15 cellular contexts compared by ENCODE assay signal in genomic region chr16:88306860-88307545, GRCh38.
DNase-seq lines count a peak whose midpoint lies in the region; ATAC-seq and TF ChIP-seq lines count a peak whose summit lies in the region.
"Had no signal": no experiment of that assay in that cellular context is flagged by ENCODE, and none has a peak within 500 bp of the region (broad histone marks: within the 10 kb centered on the region; RNA-seq: fewer than 3 reads in every experiment).

No MANE protein-coding gene starts in this region.

- H3K23ac ChIP-seq in trophoblast cell (ENCODE audit: low read length), result no peak overlapping the region

- H3K27ac ChIP-seq in trophoblast cell (ENCODE audit: low read depth, low read length), result no peak overlapping the region
- H3K27ac ChIP-seq: gastroesophageal sphincter had no signal

- no CpG with 5 or more reads among the region's 6 CpGs for WGBS in trophoblast cell (ENCODE audit: extremely low coverage, insufficient coverage, insufficient read length)

- H3K79me2 ChIP-seq in trophoblast cell (ENCODE audit: control insufficient read depth, insufficient read depth, low read length, poor library complexity), result no peaks in the 10 kb centered on the region

- H2BK5ac ChIP-seq in trophoblast cell (ENCODE audit: low read depth, low read length, poor library complexity), result no peak overlapping the region

- no peak overlapping the region for H4K8ac ChIP-seq in trophoblast cell (ENCODE audit: low read depth, low read length)

- no peak for ATAC-seq in HG02973 (IDR thresholded peaks at IDR 0.05; ENCODE audit: unreplicated experiment)
- ATAC-seq: gastroesophageal sphincter had no signal

- no peaks in the 10 kb centered on the region for H3K27me3 ChIP-seq in trophoblast cell (ENCODE audit: insufficient read depth, low read length)

- H3K4me1 ChIP-seq in trophoblast cell (ENCODE audit: control insufficient read depth in 1 of 2, insufficient read depth in 2 of 2, low read length in 2 of 2), result peaks cover 22 to 28% of the 10 kb centered on the region in 2 experiments

- H3K14ac ChIP-seq in trophoblast cell (ENCODE audit: low read length), result no peak overlapping the region

- no peak overlapping the region for H4K91ac ChIP-seq in trophoblast cell (ENCODE audit: low read depth, low read length)

- peaks cover 6% of the 10 kb centered on the region for H3K79me1 ChIP-seq in trophoblast cell (ENCODE audit: low read length)

- no peak overlapping the region for H2AFZ ChIP-seq in trophoblast cell (ENCODE audit: insufficient read depth, low read length, poor library complexity)

- no peak overlapping the region for H3K4me2 ChIP-seq in trophoblast cell (ENCODE audit: low read length)

- H2AK5ac ChIP-seq in trophoblast cell (ENCODE audit: low read length), result no peak overlapping the region

- no peak overlapping the region for H3K4ac ChIP-seq in trophoblast cell (ENCODE audit: low read depth, low read length)

- no peak overlapping the region for H2BK120ac ChIP-seq in trophoblast cell (ENCODE audit: insufficient read depth, low read length, poor library complexity)

- H4K12ac ChIP-seq in trophoblast cell (ENCODE audit: low read depth, low read length), result no peak overlapping the region

- H3K9ac ChIP-seq in trophoblast cell (ENCODE audit: low read length), result no peak overlapping the region

- peak; percentile 39 for DNase-seq in ELF-1 (ENCODE audit: low read depth, low spot score)
- peak; percentile 72 for DNase-seq in SW480 (ENCODE audit: low spot score)
- peak; percentile 96 for DNase-seq in fibroblast of the aortic adventitia (ENCODE audit: low read depth)
- DNase-seq in trophoblast cell, result peak; percentile 50 to 78
- no peak for DNase-seq in NOMO-1 treated with dmso at 0.1 percent for 144 hours (lab: John Stamatoyannopoulos, UW; ENCODE audit: unreplicated experiment)
- no peak for DNase-seq in activated naive CD4-positive, alpha-beta T cell treated with anti-CD3 and anti-CD28 coated beads, Interleukin-2, amount 50 U/mL, for 16 hours
- DNase-seq in NCI-H1930 (lab: John Stamatoyannopoulos, UW), result no peak
- DNase-seq: activated naive CD8-positive, alpha-beta T cell treated with anti-CD3 and anti-CD28 coated beads, Interleukin-2, amount 10 ng/mL, durations not matched to agents 7 days and 5 days; COR-L47; naive B cell; NCI-H2081; SHP77; stimulated activated CD4-positive, alpha-beta T cell treated with anti-CD3 and anti-CD28 coated beads, Interleukin-4, amount 100 ng/mL, for 4 hours had no signal

- H3K18ac ChIP-seq in trophoblast cell (ENCODE audit: low read length), result no peak overlapping the region

- H2BK12ac ChIP-seq in trophoblast cell (ENCODE audit: low read length), result no peak overlapping the region

- no peak for TF ChIP-seq CTCF in fibroblast of the aortic adventitia (IDR thresholded peaks at IDR 0.05; ENCODE audit: insufficient read depth, low read length)

- H3K4me3 ChIP-seq in fibroblast of the aortic adventitia (ENCODE audit: low read depth, low read length) (no peak overlapping the region), trophoblast cell (ENCODE audit: low read depth, low read length) (no peak overlapping the region)
- H3K4me3 ChIP-seq: gastroesophageal sphincter had no signal

- peaks cover 14% of the 10 kb centered on the region for H3K9me3 ChIP-seq in trophoblast cell (ENCODE audit: insufficient read depth, low read depth, low read length)

- H3K36me3 ChIP-seq in trophoblast cell (ENCODE audit: control insufficient read depth in 1 of 2, insufficient read depth in 2 of 2, low read length in 2 of 2), result no peaks in the 10 kb centered on the region
- H3K36me3 ChIP-seq: gastroesophageal sphincter had no signal

Comparison
In these comparisons a context has a peak if more than half of its experiments do, and no peak if none do; other contexts are left out.
1. DNase-seq: peak in ELF-1 (single experiment), SW480 (single experiment), fibroblast of the aortic adventitia (single experiment) and trophoblast cell (2 of 2); none in NOMO-1 treated with dmso at 0.1 percent for 144 hours (single experiment), activated naive CD4-positive, alpha-beta T cell treated with anti-CD3 and anti-CD28 coated beads, Interleukin-2, amount 50 U/mL, for 16 hours (single experiment) and NCI-H1930 (0 of 2).